ENCODE assay signal across 9 cellular contexts in the genomic region with DNA sequence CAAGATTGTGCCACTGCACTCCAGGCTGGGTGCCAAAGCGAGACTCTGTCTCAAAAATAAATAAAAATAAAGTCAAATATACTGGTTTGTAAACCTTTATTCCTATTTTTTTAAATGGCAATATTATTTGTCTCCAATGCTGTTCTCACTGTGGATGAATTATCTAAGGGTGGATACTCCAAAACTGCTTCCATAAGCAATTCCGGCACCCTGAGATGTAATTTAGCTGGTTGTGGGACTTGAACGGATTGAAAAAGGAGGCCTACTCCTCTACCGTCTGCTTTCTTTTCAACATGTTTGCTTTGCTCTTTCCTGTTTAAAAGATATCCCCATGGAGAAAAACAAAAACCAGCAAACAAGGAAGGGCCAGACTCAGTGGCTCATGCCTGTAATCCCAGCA.
"Had no signal": no experiment of that assay in that cellular context is flagged by ENCODE, and none has a peak within 500 bp of the region (broad histone marks: within the 10 kb centered on the region; RNA-seq: fewer than 3 reads in every experiment).

No MANE protein-coding gene starts in this region.

- ATAC-seq: HCT116 had no signal

- DNase-seq: GM23248, GOT3, H7, HFFc6, Kasumi-1, KG1 had no signal

- H3K27ac ChIP-seq: GM23248, HL-60 had no signal

- H3K36me3 ChIP-seq: HAP-1 had no signal

- H3K9me3 ChIP-seq: HAP-1 had no signal

- H3K9ac ChIP-seq: GM23248 had no signal

- H2AFZ ChIP-seq: GM23248 had no signal

- H3K4me3 ChIP-seq: GM23248, HAP-1 had no signal

- H3K4me1 ChIP-seq: HAP-1 had no signal
